Comparison of ENCODE assay signal across 22 cellular contexts in the genomic region with DNA sequence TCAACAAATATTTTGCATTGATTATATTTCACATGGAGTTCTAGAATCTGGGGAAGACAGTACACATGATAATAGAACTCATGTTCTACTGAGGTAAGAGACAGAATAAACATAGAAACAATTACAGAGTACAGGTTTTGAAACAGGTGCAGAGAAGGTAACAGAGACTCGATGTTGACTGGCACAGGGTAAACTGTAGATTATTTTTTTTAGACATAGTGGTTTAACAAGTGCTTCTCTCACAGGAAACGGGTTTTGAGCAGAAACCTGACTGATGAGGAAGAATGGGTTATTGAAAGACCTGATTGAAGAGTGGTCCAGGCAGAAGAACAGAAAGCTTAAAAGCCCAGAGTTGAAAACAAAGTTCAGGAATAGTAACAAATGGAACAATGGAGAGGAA.
"Had no signal": no experiment of that assay in that cellular context is flagged by ENCODE, and none has a peak within 500 bp of the region (broad histone marks: within the 10 kb centered on the region; RNA-seq: fewer than 3 reads in every experiment).

No MANE protein-coding gene starts in this region.

- H3K27ac ChIP-seq: RWPE1 had no signal

- H3K4me2 ChIP-seq: SK-N-SH had no signal

- H3K27me3 ChIP-seq: MG63 had no signal

- ATAC-seq: HepG2, Panc1, PC-3, T-cell had no signal

- H3K9me3 ChIP-seq: MG63, SK-N-SH had no signal

- FAIRE-seq: HepG2 had no signal

- H3K4me3 ChIP-seq: MG63 had no signal

- H3K9ac ChIP-seq: SK-N-SH had no signal

- H3K36me3 ChIP-seq: MG63 had no signal

- DNase-seq: IMR-90; Karpas-422; KG1; MG63; NCI-H1092 treated with DMSO at 0.1 percent for 48 hours; NCI-H1436; NCI-H187; NCI-H2029 treated with DMSO at 0.1 percent for 48 hours; NCI-H2171; NCI-H226; NCI-H446; NCI-H510A; NCI-H524 treated with DMSO at 0.1 percent for 48 hours; NK-92 treated with Interleukin-12 subunit alpha and Interleukin-12 subunit beta, amount 100 ng/mL, for 24 hours; PC-3; SHP77; SK-N-SH; SW 1271; T-cell had no signal
